ENCODE assay signal across 11 cellular contexts in the genomic region with DNA sequence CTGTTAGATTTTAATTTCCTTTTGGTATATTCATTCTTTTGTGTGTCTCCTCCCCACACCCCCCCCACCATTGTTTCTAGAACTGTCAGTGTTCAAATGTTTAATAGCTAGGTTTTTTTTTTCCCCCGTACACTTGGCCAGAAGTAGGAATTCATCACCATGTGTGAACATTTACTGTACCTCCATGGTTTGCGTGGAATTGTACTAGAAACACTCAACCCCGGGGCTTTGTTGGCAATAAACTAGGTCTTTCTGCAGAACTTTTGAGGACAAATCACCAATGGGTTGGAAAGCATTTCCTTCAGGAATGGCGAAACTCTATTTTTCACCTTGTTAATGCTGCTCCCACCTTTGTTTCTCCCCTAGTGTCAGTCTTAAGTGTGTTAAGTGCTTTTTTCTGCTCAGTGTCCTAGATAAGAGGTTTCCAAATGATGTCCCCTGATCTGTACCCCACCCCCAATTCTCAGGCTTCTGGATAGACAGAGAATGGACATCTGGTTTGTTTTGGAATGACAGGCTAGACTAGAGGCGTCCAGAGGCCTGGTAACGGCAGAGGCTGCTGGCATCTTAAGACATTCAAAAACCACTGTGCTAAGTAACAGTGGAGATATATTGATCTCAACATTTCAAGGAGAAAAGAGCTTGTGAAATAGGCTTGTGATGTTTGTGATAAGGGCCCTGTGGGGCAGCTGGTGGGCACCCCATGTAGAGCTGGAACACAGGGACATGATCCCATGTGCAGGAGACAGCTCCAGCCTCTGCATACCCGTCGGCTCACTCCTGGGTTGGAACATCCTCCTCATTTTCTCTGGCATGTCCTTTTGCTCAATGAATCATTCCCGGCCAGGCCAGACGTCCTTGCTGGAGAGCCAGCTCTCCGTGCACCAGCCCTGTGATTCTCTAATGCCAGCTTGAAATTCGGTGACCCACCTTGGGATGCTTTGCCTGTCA.
DNase-seq lines count a peak whose midpoint lies in the region; ATAC-seq and TF ChIP-seq lines count a peak whose summit lies in the region.
"Had no signal": no experiment of that assay in that cellular context is flagged by ENCODE, and none has a peak within 500 bp of the region (broad histone marks: within the 10 kb centered on the region; RNA-seq: fewer than 3 reads in every experiment).

No MANE protein-coding gene starts in this region.

- H3K27ac ChIP-seq in AG04450 (ENCODE audit: low read depth, low read length) (peak overlapping the region; percentile 78), endodermal cell (ENCODE audit: low read depth, low read length) (no peak overlapping the region)
- H3K27ac ChIP-seq: C4-2B had no signal

- DNase-seq in AG04450 (ENCODE audit: low read depth, low spot score) (no peak), NCI-H226 (peak; percentile 53), endodermal cell (peak; percentile 48), mesothelial cell of epicardium (ENCODE audit: low spot score in 2 of 2, unreplicated experiment in 2 of 2) (no peak), LoVo (ENCODE audit: low spot score) (no peak), NCI-H82 (lab: John Stamatoyannopoulos, UW) (no peak), GM13976 (ENCODE audit: low spot score) (no peak)
- DNase-seq: naive thymus-derived CD4-positive, alpha-beta T cell; NCI-H345 had no signal

- in situ Hi-C loops in GM13976 (cut with MboI; ENCODE audit: low sequenced_read_pairs, unreplicated experiment): no loop called here

- peaks cover 60% of the 10 kb centered on the region for H3K4me1 Mint-ChIP-seq in endodermal cell
- peaks cover 82% of the 10 kb centered on the region for H3K4me1 Mint-ChIP-seq in mesothelial cell of epicardium

- peaks cover 20% of the 10 kb centered on the region for H3K4me1 ChIP-seq in endodermal cell (ENCODE audit: control insufficient read depth, insufficient read depth, low read length)

- TF ChIP-seq CTCF in AG04450 (IDR thresholded peaks at IDR 0.05; ENCODE audit: low read depth, low read length) (0 out of 2 replicates have a peak, but pooled peaks have one; percentile 3), endodermal cell (conservative IDR thresholded peaks at IDR 0.05) (no peak), mesothelial cell of epicardium (IDR thresholded peaks at IDR 0.05; ENCODE audit: unreplicated experiment) (no peak), GM13976 (IDR thresholded peaks at IDR 0.05; ENCODE audit: borderline replicate concordance, control extremely low read depth, extremely low read depth, insufficient read depth, missing control alignments) (no peak)

- H3K27ac Mint-ChIP-seq in endodermal cell: no peak overlapping the region
- peak overlapping the region; percentile 74 for H3K27ac Mint-ChIP-seq in mesothelial cell of epicardium

- H3K36me3 Mint-ChIP-seq in endodermal cell (ENCODE audit: low read depth) (no peaks in the 10 kb centered on the region), mesothelial cell of epicardium (no peaks in the 10 kb centered on the region)

- H3K9me3 Mint-ChIP-seq in endodermal cell (no peaks in the 10 kb centered on the region), mesothelial cell of epicardium (no peaks in the 10 kb centered on the region)
- H3K9me3 Mint-ChIP-seq: naive thymus-derived CD4-positive, alpha-beta T cell had no signal

- CTCF ChIA-PET in AG04450 (lab: Charles Lee): interaction anchor here (0.6 to 1.6 kb wide), 4 partner anchors 19 to 223 kb away, joined by 3 to 6 read pairs (median 4); no protein-coding TSS in a partner anchor

- no peak overlapping the region for H3K9ac ChIP-seq in endodermal cell (ENCODE audit: extremely low read depth, low read length, poor library complexity, severe bottlenecking)

- WGBS in endodermal cell (ENCODE audit: insufficient coverage in 1 of 2, insufficient read length in 1 of 2), 2 experiments: 87 to 92% methylated on average over 9 to 12 of the region's 12 CpGs

- no peak overlapping the region for H3K4me3 Mint-ChIP-seq in endodermal cell
- H3K4me3 Mint-ChIP-seq in mesothelial cell of epicardium: no peak overlapping the region

- ATAC-seq in GM18870 (IDR thresholded peaks at IDR 0.05; ENCODE audit: unreplicated experiment): no peak
- ATAC-seq: naive thymus-derived CD4-positive, alpha-beta T cell had no signal

- no peak overlapping the region for H3K4me3 ChIP-seq in AG04450 (ENCODE audit: low read depth, low read length)
- no peak overlapping the region for H3K4me3 ChIP-seq in endodermal cell (ENCODE audit: low read length)

- no peaks in the 10 kb centered on the region for H3K36me3 ChIP-seq in endodermal cell (ENCODE audit: control insufficient read depth, insufficient read depth, low read length)

- H3K27me3 Mint-ChIP-seq in endodermal cell (ENCODE audit: insufficient read depth): peaks cover 7% of the 10 kb centered on the region
- no peaks in the 10 kb centered on the region for H3K27me3 Mint-ChIP-seq in mesothelial cell of epicardium (ENCODE audit: low read depth)
- H3K27me3 Mint-ChIP-seq: naive thymus-derived CD4-positive, alpha-beta T cell had no signal

- POLR2A ChIA-PET in AG04450 (lab: Yijun Ruan, JAX): interaction anchor here (0.5 to 1.9 kb wide), 6 partner anchors 9 to 77 kb away, joined by 3 to 9 read pairs (median 6); partner anchors contain the start of gene SMAD3

- H3K27me3 ChIP-seq in AG04450 (ENCODE audit: control insufficient read depth, insufficient read depth, low read length) (no peaks in the 10 kb centered on the region), endodermal cell (ENCODE audit: control insufficient read depth, insufficient read depth, low read length, poor library complexity, severe bottlenecking) (no peaks in the 10 kb centered on the region)

- H3K9me3 ChIP-seq in AG04450 (ENCODE audit: control insufficient read depth, insufficient read depth, low read length) (no peaks in the 10 kb centered on the region), endodermal cell (ENCODE audit: control insufficient read depth, low read length) (no peaks in the 10 kb centered on the region)

Comparison
In these comparisons a context has a peak if more than half of its experiments do, and no peak if none do; other contexts are left out.
1. DNase-seq: peak in NCI-H226 (single experiment) and endodermal cell (single experiment); none in AG04450 (single experiment), mesothelial cell of epicardium (0 of 2), LoVo (single experiment), NCI-H82 (single experiment) and GM13976 (single experiment).